ENCODE assay signal across 1 cellular context in the genomic region with DNA sequence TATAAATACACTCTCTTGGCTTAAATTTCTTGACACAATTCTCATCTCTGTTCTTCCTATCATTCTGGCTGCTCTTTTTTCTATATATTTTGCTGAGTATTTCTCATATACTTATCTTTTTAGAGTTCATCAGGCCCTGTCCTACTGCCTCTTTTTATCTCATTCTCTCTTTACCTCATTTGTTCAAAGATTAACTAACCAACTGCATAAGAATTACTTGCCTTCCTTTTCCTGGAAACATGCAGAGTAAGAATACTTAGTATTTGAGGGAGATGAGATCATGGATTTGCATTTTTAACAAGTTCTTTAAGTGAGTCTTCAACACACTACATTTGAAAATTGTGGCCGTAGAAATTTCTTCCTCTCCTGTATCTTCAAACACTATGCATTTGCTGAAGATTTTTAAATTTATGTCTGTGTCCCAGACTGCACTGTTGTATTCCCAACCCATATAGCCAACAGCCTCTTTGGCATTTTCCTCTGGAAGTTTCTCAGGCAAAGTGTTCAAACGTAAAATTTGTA.
TF ChIP-seq lines count a peak whose summit lies in the region.

No MANE protein-coding gene starts in this region.

TF ChIP-seq in GM23338, 12 proteins besides CTCF, POLR2A, EP300 and RAD21:
- TF ChIP-seq ETS1 (IDR thresholded peaks at IDR 0.05) (no peak), JUNB (IDR thresholded peaks at IDR 0.05; ENCODE audit: unreplicated experiment) (no peak), POLR2AphosphoS5 (IDR thresholded peaks at IDR 0.05; ENCODE audit: low read depth) (no peak), EZH2 (IDR thresholded peaks at IDR 0.05; ENCODE audit: low read depth, unreplicated experiment) (no peak), STAT1 (IDR thresholded peaks at IDR 0.05; ENCODE audit: unreplicated experiment) (no peak), NANOG (IDR thresholded peaks at IDR 0.05; ENCODE audit: borderline replicate concordance) (no peak), ZNF114 (CRISPR knock-in tag; IDR thresholded peaks at IDR 0.05) (no peak), EZH2phosphoT487 (IDR thresholded peaks at IDR 0.05; ENCODE audit: unreplicated experiment) (no peak), ZNF331 (CRISPR knock-in tag; IDR thresholded peaks at IDR 0.05; ENCODE audit: low read depth) (no peak)
- TF ChIP-seq, protein P1, sequence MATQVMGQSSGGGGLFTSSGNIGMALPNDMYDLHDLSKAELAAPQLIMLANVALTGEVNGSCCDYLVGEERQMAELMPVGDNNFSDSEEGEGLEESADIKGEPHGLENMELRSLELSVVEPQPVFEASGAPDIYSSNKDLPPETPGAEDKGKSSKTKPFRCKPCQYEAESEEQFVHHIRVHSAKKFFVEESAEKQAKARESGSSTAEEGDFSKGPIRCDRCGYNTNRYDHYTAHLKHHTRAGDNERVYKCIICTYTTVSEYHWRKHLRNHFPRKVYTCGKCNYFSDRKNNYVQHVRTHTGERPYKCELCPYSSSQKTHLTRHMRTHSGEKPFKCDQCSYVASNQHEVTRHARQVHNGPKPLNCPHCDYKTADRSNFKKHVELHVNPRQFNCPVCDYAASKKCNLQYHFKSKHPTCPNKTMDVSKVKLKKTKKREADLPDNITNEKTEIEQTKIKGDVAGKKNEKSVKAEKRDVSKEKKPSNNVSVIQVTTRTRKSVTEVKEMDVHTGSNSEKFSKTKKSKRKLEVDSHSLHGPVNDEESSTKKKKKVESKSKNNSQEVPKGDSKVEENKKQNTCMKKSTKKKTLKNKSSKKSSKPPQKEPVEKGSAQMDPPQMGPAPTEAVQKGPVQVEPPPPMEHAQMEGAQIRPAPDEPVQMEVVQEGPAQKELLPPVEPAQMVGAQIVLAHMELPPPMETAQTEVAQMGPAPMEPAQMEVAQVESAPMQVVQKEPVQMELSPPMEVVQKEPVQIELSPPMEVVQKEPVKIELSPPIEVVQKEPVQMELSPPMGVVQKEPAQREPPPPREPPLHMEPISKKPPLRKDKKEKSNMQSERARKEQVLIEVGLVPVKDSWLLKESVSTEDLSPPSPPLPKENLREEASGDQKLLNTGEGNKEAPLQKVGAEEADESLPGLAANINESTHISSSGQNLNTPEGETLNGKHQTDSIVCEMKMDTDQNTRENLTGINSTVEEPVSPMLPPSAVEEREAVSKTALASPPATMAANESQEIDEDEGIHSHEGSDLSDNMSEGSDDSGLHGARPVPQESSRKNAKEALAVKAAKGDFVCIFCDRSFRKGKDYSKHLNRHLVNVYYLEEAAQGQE (IDR thresholded peaks at IDR 0.05; ENCODE audit: unreplicated experiment) = no peak
- TF ChIP-seq, protein P2, sequence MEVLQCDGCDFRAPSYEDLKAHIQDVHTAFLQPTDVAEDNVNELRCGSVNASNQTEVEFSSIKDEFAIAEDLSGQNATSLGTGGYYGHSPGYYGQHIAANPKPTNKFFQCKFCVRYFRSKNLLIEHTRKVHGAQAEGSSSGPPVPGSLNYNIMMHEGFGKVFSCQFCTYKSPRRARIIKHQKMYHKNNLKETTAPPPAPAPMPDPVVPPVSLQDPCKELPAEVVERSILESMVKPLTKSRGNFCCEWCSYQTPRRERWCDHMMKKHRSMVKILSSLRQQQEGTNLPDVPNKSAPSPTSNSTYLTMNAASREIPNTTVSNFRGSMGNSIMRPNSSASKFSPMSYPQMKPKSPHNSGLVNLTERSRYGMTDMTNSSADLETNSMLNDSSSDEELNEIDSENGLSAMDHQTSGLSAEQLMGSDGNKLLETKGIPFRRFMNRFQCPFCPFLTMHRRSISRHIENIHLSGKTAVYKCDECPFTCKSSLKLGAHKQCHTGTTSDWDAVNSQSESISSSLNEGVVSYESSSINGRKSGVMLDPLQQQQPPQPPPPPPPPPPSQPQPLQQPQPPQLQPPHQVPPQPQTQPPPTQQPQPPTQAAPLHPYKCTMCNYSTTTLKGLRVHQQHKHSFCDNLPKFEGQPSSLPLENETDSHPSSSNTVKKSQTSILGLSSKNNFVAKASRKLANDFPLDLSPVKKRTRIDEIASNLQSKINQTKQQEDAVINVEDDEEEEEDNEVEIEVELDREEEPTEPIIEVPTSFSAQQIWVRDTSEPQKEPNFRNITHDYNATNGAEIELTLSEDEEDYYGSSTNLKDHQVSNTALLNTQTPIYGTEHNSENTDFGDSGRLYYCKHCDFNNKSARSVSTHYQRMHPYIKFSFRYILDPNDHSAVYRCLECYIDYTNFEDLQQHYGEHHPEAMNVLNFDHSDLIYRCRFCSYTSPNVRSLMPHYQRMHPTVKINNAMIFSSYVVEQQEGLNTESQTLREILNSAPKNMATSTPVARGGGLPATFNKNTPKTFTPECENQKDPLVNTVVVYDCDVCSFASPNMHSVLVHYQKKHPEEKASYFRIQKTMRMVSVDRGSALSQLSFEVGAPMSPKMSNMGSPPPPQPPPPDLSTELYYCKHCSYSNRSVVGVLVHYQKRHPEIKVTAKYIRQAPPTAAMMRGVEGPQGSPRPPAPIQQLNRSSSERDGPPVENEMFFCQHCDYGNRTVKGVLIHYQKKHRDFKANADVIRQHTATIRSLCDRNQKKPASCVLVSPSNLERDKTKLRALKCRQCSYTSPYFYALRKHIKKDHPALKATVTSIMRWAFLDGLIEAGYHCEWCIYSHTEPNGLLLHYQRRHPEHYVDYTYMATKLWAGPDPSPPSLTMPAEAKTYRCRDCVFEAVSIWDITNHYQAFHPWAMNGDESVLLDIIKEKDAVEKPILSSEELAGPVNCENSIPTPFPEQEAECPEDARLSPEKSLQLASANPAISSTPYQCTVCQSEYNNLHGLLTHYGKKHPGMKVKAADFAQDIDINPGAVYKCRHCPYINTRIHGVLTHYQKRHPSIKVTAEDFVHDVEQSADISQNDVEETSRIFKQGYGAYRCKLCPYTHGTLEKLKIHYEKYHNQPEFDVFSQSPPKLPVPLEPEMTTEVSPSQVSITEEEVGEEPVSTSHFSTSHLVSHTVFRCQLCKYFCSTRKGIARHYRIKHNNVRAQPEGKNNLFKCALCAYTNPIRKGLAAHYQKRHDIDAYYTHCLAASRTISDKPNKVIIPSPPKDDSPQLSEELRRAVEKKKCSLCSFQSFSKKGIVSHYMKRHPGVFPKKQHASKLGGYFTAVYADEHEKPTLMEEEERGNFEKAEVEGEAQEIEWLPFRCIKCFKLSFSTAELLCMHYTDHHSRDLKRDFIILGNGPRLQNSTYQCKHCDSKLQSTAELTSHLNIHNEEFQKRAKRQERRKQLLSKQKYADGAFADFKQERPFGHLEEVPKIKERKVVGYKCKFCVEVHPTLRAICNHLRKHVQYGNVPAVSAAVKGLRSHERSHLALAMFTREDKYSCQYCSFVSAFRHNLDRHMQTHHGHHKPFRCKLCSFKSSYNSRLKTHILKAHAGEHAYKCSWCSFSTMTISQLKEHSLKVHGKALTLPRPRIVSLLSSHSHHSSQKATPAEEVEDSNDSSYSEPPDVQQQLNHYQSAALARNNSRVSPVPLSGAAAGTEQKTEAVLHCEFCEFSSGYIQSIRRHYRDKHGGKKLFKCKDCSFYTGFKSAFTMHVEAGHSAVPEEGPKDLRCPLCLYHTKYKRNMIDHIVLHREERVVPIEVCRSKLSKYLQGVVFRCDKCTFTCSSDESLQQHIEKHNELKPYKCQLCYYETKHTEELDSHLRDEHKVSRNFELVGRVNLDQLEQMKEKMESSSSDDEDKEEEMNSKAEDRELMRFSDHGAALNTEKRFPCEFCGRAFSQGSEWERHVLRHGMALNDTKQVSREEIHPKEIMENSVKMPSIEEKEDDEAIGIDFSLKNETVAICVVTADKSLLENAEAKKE (CRISPR knock-in tag; IDR thresholded peaks at IDR 0.05) = no peak
